In genomic region chr16:88060524-88061219, GRCh38 we compare ENCODE assay signal across 23 cellular contexts.
A peak's percentile ranks its signal among the peaks of the same experiment; 100 is the strongest.
DNase-seq lines count a peak whose midpoint lies in the region; ATAC-seq, FAIRE-seq and TF ChIP-seq lines count a peak whose summit lies in the region.
"Had no signal": no experiment of that assay in that cellular context is flagged by ENCODE, and none has a peak within 500 bp of the region (broad histone marks: within the 10 kb centered on the region; RNA-seq: fewer than 3 reads in every experiment).

No MANE protein-coding gene starts in this region.

- peaks cover 36% of the 10 kb centered on the region for H3K4me1 Mint-ChIP-seq in HFFc6 (ENCODE audit: low read depth)
- peaks cover 32% of the 10 kb centered on the region for H3K4me1 Mint-ChIP-seq in neural progenitor cell
- H3K4me1 Mint-ChIP-seq: stimulated activated naive CD8-positive, alpha-beta T cell treated with anti-CD3 and anti-CD28 coated beads, Interleukin-15, amount 100 ng/mL, for 72 hours had no signal

- peak overlapping the region; percentile 23; the same call in 1 of the 2 replicates for H3K27ac Mint-ChIP-seq in HFFc6
- H3K27ac Mint-ChIP-seq in neural progenitor cell, result no peak overlapping the region
- H3K27ac Mint-ChIP-seq: activated CD8-positive, alpha-beta T cell treated with anti-CD3 and anti-CD28 coated beads, Interleukin-2, amount 10 ng/mL, durations not matched to agents 7 days and 5 days; T-helper 1 cell treated with Interleukin-12 subunit alpha and Interleukin-12 subunit beta and Interleukin-4 antibody, amounts not matched to agents 30 μg/mL and 1 μg/mL, for 36 hours had no signal

- TF ChIP-seq RAD21 in K562 (CRISPR knock-in tag; conservative IDR thresholded peaks at IDR 0.05 in 1 of 2, IDR thresholded peaks at IDR 0.05 in 1 of 2), result no peak

- H3K9ac ChIP-seq in K562 (ENCODE audit: insufficient read depth in 1 of 2, low read depth in 2 of 2, low read length in 2 of 2) (no peak overlapping the region), neural progenitor cell (no peak overlapping the region)
- H3K9ac ChIP-seq: parathyroid adenoma had no signal

- H3K27me3 ChIP-seq in DOHH2 (ENCODE audit: control insufficient read depth, low read length), result no peaks in the 10 kb centered on the region
- no peaks in the 10 kb centered on the region for H3K27me3 ChIP-seq in K562 (ENCODE audit: control insufficient read depth in 2 of 2, insufficient read depth in 2 of 2, low read length in 2 of 2)
- no peaks in the 10 kb centered on the region for H3K27me3 ChIP-seq in neural progenitor cell
- no peaks in the 10 kb centered on the region for H3K27me3 ChIP-seq in Peyer's patch

- H3K27me3 Mint-ChIP-seq in HFFc6 (ENCODE audit: insufficient read depth) (no peaks in the 10 kb centered on the region; the same call in 1 of the 2 replicates), neural progenitor cell (ENCODE audit: insufficient read depth, low read depth) (peaks cover 8% of the 10 kb centered on the region)
- H3K27me3 Mint-ChIP-seq: stimulated activated naive CD8-positive, alpha-beta T cell treated with anti-CD3 and anti-CD28 coated beads, Interleukin-15, amount 100 ng/mL, for 72 hours had no signal

- no peaks in the 10 kb centered on the region for H3K9me2 ChIP-seq in DOHH2 (replicated peaks; ENCODE audit: control insufficient read depth, low read length)

- TF ChIP-seq CTCF in DOHH2 (IDR thresholded peaks at IDR 0.05; ENCODE audit: low read depth, low read length, poor library complexity, severe bottlenecking) (peak; percentile 57), HFFc6 (IDR thresholded peaks at IDR 0.05) (peak; percentile 40), K562 (IDR thresholded peaks at IDR 0.05 in 2 of 3, conservative IDR thresholded peaks at IDR 0.05 in 1 of 3; ENCODE audit: insufficient read depth in 2 of 3, low read depth in 1 of 3, low read length in 3 of 3) (peak; percentile 19 to 27 (median 21); a peak in 1 of 6 replicates), neural progenitor cell (IDR thresholded peaks at IDR 0.05) (peak; percentile 26), Peyer's patch (IDR thresholded peaks at IDR 0.05) (no peak)

- no peaks in the 10 kb centered on the region for H3K4me1 ChIP-seq in DOHH2 (ENCODE audit: control insufficient read depth, low read length)
- no peaks in the 10 kb centered on the region for H3K4me1 ChIP-seq in K562 (replicated peaks in 1 of 2; ENCODE audit: control insufficient read depth in 2 of 2, insufficient read depth in 2 of 2, low read length in 2 of 2)
- H3K4me1 ChIP-seq in neural progenitor cell, result peaks cover 22% of the 10 kb centered on the region
- no peaks in the 10 kb centered on the region for H3K4me1 ChIP-seq in Peyer's patch
- H3K4me1 ChIP-seq: parathyroid adenoma had no signal

- no peak for FAIRE-seq in K562 (lab: Jason Lieb, UNC)
- FAIRE-seq: GM12878 had no signal

- H3F3A ChIP-seq in DOHH2 (ENCODE audit: control insufficient read depth, insufficient read depth), result no peaks in the 10 kb centered on the region
- H3F3A ChIP-seq in neural progenitor cell (ENCODE audit: low read depth), result no peaks in the 10 kb centered on the region

- H3K9me3 ChIP-seq in DOHH2 (ENCODE audit: control insufficient read depth, insufficient read depth, low read length), result no peaks in the 10 kb centered on the region
- H3K9me3 ChIP-seq in K562 (replicated peaks; ENCODE audit: control insufficient read depth, insufficient read depth, low read depth, low read length), result no peaks in the 10 kb centered on the region
- H3K9me3 ChIP-seq in neural progenitor cell (ENCODE audit: low read depth), result no peaks in the 10 kb centered on the region
- H3K9me3 ChIP-seq in Peyer's patch, result no peaks in the 10 kb centered on the region

- H3K4me3 Mint-ChIP-seq in HFFc6, result no peak overlapping the region
- H3K4me3 Mint-ChIP-seq in neural progenitor cell, result no peak overlapping the region
- H3K4me3 Mint-ChIP-seq: activated CD8-positive, alpha-beta T cell treated with anti-CD3 and anti-CD28 coated beads, Interleukin-2, amount 10 ng/mL, durations not matched to agents 7 days and 5 days; activated T-cell treated with anti-CD3 and anti-CD28 coated beads, Interleukin-2, amount 50 U/mL, for 4 hours; stimulated activated naive CD8-positive, alpha-beta T cell treated with anti-CD3 and anti-CD28 coated beads, Interleukin-15, amount 100 ng/mL, for 72 hours; T-helper 1 cell treated with Interleukin-12 subunit alpha and Interleukin-12 subunit beta and Interleukin-4 antibody, amounts not matched to agents 30 μg/mL and 1 μg/mL, for 36 hours had no signal

- WGBS in K562 (ENCODE audit: insufficient coverage, low coverage, missing lambda C conversion rate), result 77% methylated on average over 16 of the region's 30 CpGs

- H4K20me1 ChIP-seq in DOHH2 (ENCODE audit: control insufficient read depth, insufficient read depth, low read depth, low read length) (no peaks in the 10 kb centered on the region), K562 (replicated peaks; ENCODE audit: control insufficient read depth, insufficient read depth, low read length) (0 out of 2 replicates have a peak, but pooled peaks cover 6% of the 10 kb centered on the region), neural progenitor cell (ENCODE audit: low read depth) (no peaks in the 10 kb centered on the region)

- H3K4me3 ChIP-seq in DOHH2 (ENCODE audit: low read length), result no peak overlapping the region
- no peak overlapping the region for H3K4me3 ChIP-seq in K562
- no peak overlapping the region for H3K4me3 ChIP-seq in neural progenitor cell
- H3K4me3 ChIP-seq in Peyer's patch, result no peak overlapping the region
- H3K4me3 ChIP-seq: GM12878 had no signal

- TF ChIP-seq POLR2A in K562 (conservative IDR thresholded peaks at IDR 0.05) (no peak), Peyer's patch (IDR thresholded peaks at IDR 0.05) (no peak)

- in situ Hi-C loops in K562 (cut with MboI), result no loop called here

- no peak for TF ChIP-seq EP300 in K562 (IDR thresholded peaks at IDR 0.05; ENCODE audit: low read length)

- ATAC-seq in K562 (peak; percentile 38; the same call in 1 of the 3 replicates), HG03469 (IDR thresholded peaks at IDR 0.05; ENCODE audit: unreplicated experiment) (no peak)
- ATAC-seq: activated CD8-positive, alpha-beta T cell treated with anti-CD3 and anti-CD28 coated beads, Interleukin-2, amount 10 ng/mL, durations not matched to agents 7 days and 5 days; activated T-cell treated with anti-CD3 and anti-CD28 coated beads, Interleukin-2, amount 50 U/mL, for 4 hours; GM12878; stimulated activated naive CD8-positive, alpha-beta T cell treated with anti-CD3 and anti-CD28 coated beads, Interleukin-15, amount 100 ng/mL, for 72 hours had no signal

- H3K9me1 ChIP-seq in K562 (ENCODE audit: control insufficient read depth, insufficient read depth, low read length), result no peaks in the 10 kb centered on the region

- H3K4me2 ChIP-seq in DOHH2 (ENCODE audit: low read length) (no peak overlapping the region), K562 (ENCODE audit: insufficient read depth, low read length) (no peak overlapping the region), neural progenitor cell (no peak overlapping the region)

- H3K27ac ChIP-seq in DOHH2 (ENCODE audit: low read depth, low read length) (no peak overlapping the region), K562 (ENCODE audit: extremely low read depth, low read depth, low read length) (no peak overlapping the region), neural progenitor cell (no peak overlapping the region), Peyer's patch (no peak overlapping the region)
- H3K27ac ChIP-seq: parathyroid adenoma had no signal

- DNase-seq in HFFc6, result no peak
- peak in 3 of 4 experiments; percentile 38 to 46 (median 44) for DNase-seq in K562 (ENCODE audit: extremely low read depth in 1 of 4, low spot score in 3 of 4)
- peak; percentile 1 for DNase-seq in neural progenitor cell (ENCODE audit: low spot score)
- DNase-seq in NCI-H82 treated with DMSO at 0.1 percent for 48 hours (lab: John Stamatoyannopoulos, UW; ENCODE audit: unreplicated experiment), result no peak
- no peak for DNase-seq in Peyer's patch
- no peak for DNase-seq in COR-L47 (lab: John Stamatoyannopoulos, UW)
- DNase-seq: activated CD4-positive, CD25-positive, alpha-beta regulatory T cell; activated CD8-positive, alpha-beta T cell treated with anti-CD3 and anti-CD28 coated beads, Interleukin-2, amount 10 ng/mL, durations not matched to agents 7 days and 5 days; activated naive CD4-positive, alpha-beta T cell treated with anti-CD3 and anti-CD28 coated beads, Interleukin-2, amount 50 U/mL, for 16 hours; activated T-cell treated with anti-CD3 and anti-CD28 coated beads, Interleukin-2, amount 50 U/mL, for 4 hours; cortex of kidney; hippocampal formation; islet precursor cell; NCI-H2081; NCI-H510A treated with DMSO at 0.1 percent for 48 hours; SHP77 treated with DMSO at 0.1 percent for 48 hours; stimulated activated naive CD8-positive, alpha-beta T cell treated with anti-CD3 and anti-CD28 coated beads, Interleukin-15, amount 100 ng/mL, for 72 hours; trophoblast cell had no signal

- no TSS peak for BruUV-seq in K562 (replicated peaks; lab: Mats Ljungman, UMichigan)

- H3K79me2 ChIP-seq in DOHH2 (ENCODE audit: control insufficient read depth, low read length) (no peaks in the 10 kb centered on the region), K562 (ENCODE audit: control insufficient read depth, insufficient read depth, low read length) (no peaks in the 10 kb centered on the region), neural progenitor cell (ENCODE audit: low read depth) (no peaks in the 10 kb centered on the region)

- CTCF ChIA-PET in K562 (lab: Yijun Ruan, JAX; ENCODE audit: low intra/inter-chr PET ratio), result no interaction called here

- POLR2A ChIA-PET in K562 (lab: Yijun Ruan, JAX), result interaction anchor here (0.7 kb wide), 1 partner anchor 206 kb away, joined by 3 read pairs; no protein-coding TSS in a partner anchor

- H3K9me3 Mint-ChIP-seq in HFFc6 (no peaks in the 10 kb centered on the region), neural progenitor cell (no peaks in the 10 kb centered on the region)
- H3K9me3 Mint-ChIP-seq: activated T-cell treated with anti-CD3 and anti-CD28 coated beads, Interleukin-2, amount 50 U/mL, for 4 hours; stimulated activated naive CD8-positive, alpha-beta T cell treated with anti-CD3 and anti-CD28 coated beads, Interleukin-15, amount 100 ng/mL, for 72 hours; T-helper 1 cell treated with Interleukin-12 subunit alpha and Interleukin-12 subunit beta and Interleukin-4 antibody, amounts not matched to agents 30 μg/mL and 1 μg/mL, for 36 hours had no signal

- intact Hi-C loops in K562 (cut with micrococcal nuclease), result no loop called here

- H3K36me3 ChIP-seq in DOHH2 (ENCODE audit: control insufficient read depth, low read length), result peaks cover 14% of the 10 kb centered on the region
- peaks cover 2% of the 10 kb centered on the region; the same call in 1 of the 3 replicates for H3K36me3 ChIP-seq in K562 (ENCODE audit: control insufficient read depth, insufficient read depth, low read length)
- no peaks in the 10 kb centered on the region for H3K36me3 ChIP-seq in neural progenitor cell
- H3K36me3 ChIP-seq in Peyer's patch, result peaks cover 0 to 30% (median 0%) of the 10 kb centered on the region in 3 donors

- no peaks in the 10 kb centered on the region for H3K36me3 Mint-ChIP-seq in HFFc6 (ENCODE audit: low read depth)
- H3K36me3 Mint-ChIP-seq in neural progenitor cell, result peaks cover 3% of the 10 kb centered on the region

- H2AFZ ChIP-seq in K562 (ENCODE audit: low read depth, low read length), result no peak overlapping the region
- H2AFZ ChIP-seq in neural progenitor cell (replicated peaks), result no peak overlapping the region
- H2AFZ ChIP-seq: parathyroid adenoma had no signal

TF ChIP-seq in K562, 482 proteins besides CTCF, POLR2A, EP300 and RAD21 (continues in another document):
- no peak for TF ChIP-seq CBFA2T2 (conservative IDR thresholded peaks at IDR 0.05)

Comparison
In these comparisons a context has a peak if more than half of its experiments do, and no peak if none do; other contexts are left out.
1. CTCF ChIP-seq: peak in DOHH2 (single experiment), HFFc6 (single experiment), K562 (3 of 3) and neural progenitor cell (single experiment); none in Peyer's patch (0 of 6).
2. DNase-seq: peak in K562 (3 of 4) and neural progenitor cell (single experiment); none in HFFc6 (single experiment), NCI-H82 treated with DMSO at 0.1 percent for 48 hours (single experiment), Peyer's patch (0 of 3) and COR-L47 (single experiment).